ENCODE assay signal across 11 cellular contexts in the genomic region with DNA sequence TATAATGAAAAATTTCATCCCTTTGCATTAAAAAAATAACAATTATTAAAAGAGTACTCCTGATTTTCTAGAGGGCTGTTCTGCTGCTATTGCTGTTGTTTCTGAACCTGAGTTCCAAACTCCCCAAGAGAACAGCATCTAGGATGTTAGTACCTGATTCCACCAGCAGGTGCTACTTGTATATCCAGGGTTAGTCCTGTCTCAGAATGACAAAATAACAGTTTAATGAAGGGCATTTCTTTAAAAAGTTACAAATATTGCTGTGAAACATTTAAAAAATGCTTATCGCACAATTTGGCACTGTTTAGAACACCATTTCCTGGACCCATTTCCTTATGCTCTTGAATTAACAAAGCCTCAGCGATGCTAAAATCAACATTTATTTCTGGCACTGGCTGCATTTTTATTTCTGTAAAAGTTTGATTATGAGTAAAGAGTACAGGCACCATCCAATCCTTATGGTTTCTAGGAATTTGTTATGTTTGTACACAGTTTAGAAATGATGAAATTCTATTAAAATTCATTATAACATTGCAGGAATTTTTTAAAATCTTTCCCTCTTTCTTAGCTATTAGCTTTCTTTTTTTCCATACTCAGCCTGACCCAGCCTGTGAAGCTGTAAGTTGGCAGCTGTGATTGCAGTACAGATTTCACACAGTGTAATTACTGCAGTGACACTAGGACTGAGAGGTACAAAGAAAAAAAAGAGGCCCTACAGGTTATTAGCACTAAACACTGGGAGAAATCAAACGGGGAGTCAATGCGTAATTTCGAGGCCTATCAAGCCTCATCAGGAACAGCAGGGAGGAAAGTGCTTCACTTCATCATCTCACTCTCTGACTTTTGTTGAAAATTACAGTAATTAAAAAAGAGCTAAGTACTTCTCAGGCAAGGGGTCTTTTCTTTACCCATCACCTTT.
A peak's percentile ranks its signal among the peaks of the same experiment; 100 is the strongest.
DNase-seq lines count a peak whose midpoint lies in the region; ATAC-seq, FAIRE-seq and TF ChIP-seq lines count a peak whose summit lies in the region.
"Had no signal": no experiment of that assay in that cellular context is flagged by ENCODE, and none has a peak within 500 bp of the region (broad histone marks: within the 10 kb centered on the region; RNA-seq: fewer than 3 reads in every experiment).

No MANE protein-coding gene starts in this region.

- H3K4me2 ChIP-seq in MM.1S (ENCODE audit: low read depth, low read length) (no peak overlapping the region), GM12878 (ENCODE audit: control insufficient read depth, insufficient read depth) (no peak overlapping the region), neural progenitor cell (peak overlapping the region; percentile 16)

- H3K9me3 ChIP-seq in MM.1S (replicated peaks; ENCODE audit: insufficient read depth, low read length), result no peaks in the 10 kb centered on the region
- H3K9me3 ChIP-seq in GM12878 (replicated peaks; ENCODE audit: control insufficient read depth, insufficient read depth, low read length), result no peaks in the 10 kb centered on the region
- H3K9me3 ChIP-seq in neural progenitor cell (ENCODE audit: low read depth), result no peaks in the 10 kb centered on the region
- no peaks in the 10 kb centered on the region for H3K9me3 ChIP-seq in small intestine (ENCODE audit: control insufficient read depth, low read depth)
- no peaks in the 10 kb centered on the region for H3K9me3 ChIP-seq in adrenal gland (replicated peaks in 1 of 3)

- no peaks in the 10 kb centered on the region for H3K9me3 Mint-ChIP-seq in neural progenitor cell

- peak; percentile 15 for DNase-seq in MM.1S
- DNase-seq in GM12878 (ENCODE audit: low read depth, low spot score), result no peak
- peak; percentile 58 for DNase-seq in neural progenitor cell (ENCODE audit: low spot score)
- no peak for DNase-seq in small intestine
- no peak for DNase-seq in GM19240 (ENCODE audit: insufficient read length, low spot score)
- no peak for DNase-seq in SKM-1 (lab: John Stamatoyannopoulos, UW; ENCODE audit: unreplicated experiment)
- no peak for DNase-seq in adrenal gland
- DNase-seq: activated B cell treated with CpG ODN at 0.5 μM for 24 hours, midbrain had no signal

- no peak overlapping the region for H3K4me3 ChIP-seq in MM.1S (ENCODE audit: low read length)
- no peak overlapping the region for H3K4me3 ChIP-seq in GM12878
- H3K4me3 ChIP-seq in neural progenitor cell, result no peak overlapping the region
- no peak overlapping the region for H3K4me3 ChIP-seq in small intestine (ENCODE audit: low read depth in 1 of 2, low read length in 2 of 2)
- no peak overlapping the region for H3K4me3 ChIP-seq in adrenal gland

- POLR2A ChIA-PET in GM12878 (lab: Charles Lee), result no interaction called here

- SMC1A ChIA-PET in GM12878 (lab: Charles Lee; ENCODE audit: uncharacterized antibody, unreplicated experiment), result no interaction called here

- TF ChIP-seq RAD21 in GM12878 (IDR thresholded peaks at IDR 0.05; ENCODE audit: insufficient read depth, low read depth, low read length), result no peak

- TF ChIP-seq EP300 in GM12878 (IDR thresholded peaks at IDR 0.05; ENCODE audit: borderline replicate concordance in 1 of 2, control insufficient read depth in 1 of 2, low read depth in 2 of 2, low read length in 2 of 2), result no peak

- H3K4me3 Mint-ChIP-seq in neural progenitor cell, result no peak overlapping the region
- H3K4me3 Mint-ChIP-seq: activated B cell treated with CpG ODN at 0.5 μM for 24 hours had no signal

- H4K20me1 ChIP-seq in MM.1S (ENCODE audit: insufficient read depth, low read length) (no peaks in the 10 kb centered on the region), GM12878 (ENCODE audit: control insufficient read depth, insufficient read depth) (no peaks in the 10 kb centered on the region), neural progenitor cell (ENCODE audit: low read depth) (no peaks in the 10 kb centered on the region)

- 45% methylated on average over 5 of the region's 5 CpGs for WGBS in GM12878 (ENCODE audit: insufficient coverage, insufficient replicate concordance, low lambda C conversion rate, missing lambda C conversion rate)
- WGBS in small intestine, 3 donors, result 68 to 80% (median 71%) methylated on average over 5 of the region's 5 CpGs
- WGBS in adrenal gland, 4 donors, result 74 to 79% (median 75%) methylated on average over 5 of the region's 5 CpGs

- H3K36me3 ChIP-seq in MM.1S (replicated peaks; ENCODE audit: insufficient read depth, low read length) (no peaks in the 10 kb centered on the region), GM12878 (ENCODE audit: control insufficient read depth in 2 of 2, insufficient read depth in 2 of 2, low read length in 1 of 2) (no peaks in the 10 kb centered on the region), neural progenitor cell (no peaks in the 10 kb centered on the region), small intestine (ENCODE audit: control insufficient read depth in 2 of 2, insufficient read depth in 2 of 2, low read length in 2 of 2) (no peaks in the 10 kb centered on the region), adrenal gland (replicated peaks in 1 of 2) (no peaks in the 10 kb centered on the region)

- CTCF ChIA-PET in GM12878 (lab: Yijun Ruan, JAX), result no interaction called here

- H3K27ac Mint-ChIP-seq in neural progenitor cell, result no peak overlapping the region
- H3K27ac Mint-ChIP-seq: activated B cell treated with CpG ODN at 0.5 μM for 24 hours had no signal

- H3K9ac ChIP-seq in MM.1S (ENCODE audit: low read length), result no peak overlapping the region
- no peak overlapping the region for H3K9ac ChIP-seq in GM12878 (ENCODE audit: control insufficient read depth, insufficient read depth, low read length)
- H3K9ac ChIP-seq in neural progenitor cell, result no peak overlapping the region

- no peak overlapping the region for H2AFZ ChIP-seq in MM.1S (ENCODE audit: low read length)
- no peak overlapping the region for H2AFZ ChIP-seq in GM12878 (ENCODE audit: control insufficient read depth, low read depth, low read length)
- H2AFZ ChIP-seq in neural progenitor cell (replicated peaks), result peak overlapping the region; percentile 23

- H3K36me3 Mint-ChIP-seq in neural progenitor cell, result no peaks in the 10 kb centered on the region

- RAD21 ChIA-PET in GM12878 (lab: Charles Lee; ENCODE audit: unreplicated experiment), result no interaction called here

- H3K79me2 ChIP-seq in MM.1S (ENCODE audit: low read length), result no peaks in the 10 kb centered on the region
- H3K79me2 ChIP-seq in GM12878 (ENCODE audit: control insufficient read depth, insufficient read depth, low read length), result no peaks in the 10 kb centered on the region
- no peaks in the 10 kb centered on the region for H3K79me2 ChIP-seq in neural progenitor cell (ENCODE audit: low read depth)

- H3K27me3 ChIP-seq in MM.1S (replicated peaks; ENCODE audit: insufficient read depth, low read length) (no peaks in the 10 kb centered on the region), GM12878 (replicated peaks in 1 of 2; ENCODE audit: control insufficient read depth in 2 of 2, insufficient read depth in 2 of 2, low read length in 1 of 2) (no peaks in the 10 kb centered on the region), neural progenitor cell (no peaks in the 10 kb centered on the region), small intestine (ENCODE audit: control insufficient read depth in 2 of 2, insufficient read depth in 2 of 2, low read length in 2 of 2) (no peaks in the 10 kb centered on the region), adrenal gland (no peaks in the 10 kb centered on the region)

- BruUV-seq in GM12878 (replicated peaks; lab: Mats Ljungman, UMichigan), result no TSS peak

- H3K27ac ChIP-seq in MM.1S (ENCODE audit: low read length) (no peak overlapping the region), GM12878 (ENCODE audit: control insufficient read depth, insufficient read depth) (no peak overlapping the region), neural progenitor cell (peak overlapping the region; percentile 59), small intestine (ENCODE audit: low read depth in 1 of 2, low read length in 1 of 2) (no peak overlapping the region), adrenal gland (no peak overlapping the region)

- H3K4me1 Mint-ChIP-seq in neural progenitor cell, result peaks cover 19% of the 10 kb centered on the region
- H3K4me1 Mint-ChIP-seq: activated B cell treated with CpG ODN at 0.5 μM for 24 hours had no signal

- TF ChIP-seq POLR2A in GM12878 (IDR thresholded peaks at IDR 0.05; ENCODE audit: low read depth, low read length) (no peak), adrenal gland (IDR thresholded peaks at IDR 0.05) (no peak)

- intact Hi-C loops in GM12878 (cut with micrococcal nuclease; ENCODE audit: unreplicated experiment) (no loop called here), adrenal gland (cut with DNase I) (no loop called here)

- ATAC-seq in GM21367 (IDR thresholded peaks at IDR 0.05; ENCODE audit: unreplicated experiment), result peak; percentile 73
- peak; percentile 64; the same call in 2 of the 3 replicates for ATAC-seq in GM12878

- no peak for FAIRE-seq in GM12878 (lab: Jason Lieb, UNC)
- no peak for FAIRE-seq in small intestine (lab: Jason Lieb, UNC)
- FAIRE-seq: colon had no signal

- no peaks in the 10 kb centered on the region for H3F3A ChIP-seq in MM.1S (ENCODE audit: insufficient read depth, low read length)
- H3F3A ChIP-seq in neural progenitor cell (ENCODE audit: low read depth), result peaks cover 11% of the 10 kb centered on the region

- H3K9me2 ChIP-seq in MM.1S (replicated peaks; ENCODE audit: insufficient read depth, low read length), result no peaks in the 10 kb centered on the region

- no peaks in the 10 kb centered on the region for H3K27me3 Mint-ChIP-seq in neural progenitor cell (ENCODE audit: insufficient read depth, low read depth)
- H3K27me3 Mint-ChIP-seq: activated B cell treated with CpG ODN at 0.5 μM for 24 hours had no signal

- in situ Hi-C loops in GM12878 (cut with MboI), result no loop called here

- H3K4me1 ChIP-seq in MM.1S (ENCODE audit: low read length) (no peaks in the 10 kb centered on the region), GM12878 (ENCODE audit: control insufficient read depth, insufficient read depth, low read length) (no peaks in the 10 kb centered on the region), neural progenitor cell (peaks cover 16% of the 10 kb centered on the region), small intestine (ENCODE audit: control insufficient read depth in 2 of 2, insufficient read depth in 1 of 2, low read depth in 1 of 2, low read length in 1 of 2) (no peaks in the 10 kb centered on the region), adrenal gland (replicated peaks in 1 of 2) (no peaks in the 10 kb centered on the region)

- TF ChIP-seq CTCF in MM.1S (IDR thresholded peaks at IDR 0.05; ENCODE audit: low read length) (peak; percentile 40), GM12878 (IDR thresholded peaks at IDR 0.05 in 2 of 3, conservative IDR thresholded peaks at IDR 0.05 in 1 of 3; ENCODE audit: control insufficient read depth in 2 of 3, extremely low read depth in 1 of 3, insufficient read depth in 1 of 3, low read depth in 3 of 3, low read length in 3 of 3) (peak in 2 of 3 experiments; percentile 37 to 48; a peak in 3 of 6 replicates), neural progenitor cell (IDR thresholded peaks at IDR 0.05) (peak; percentile 67), adrenal gland (IDR thresholded peaks at IDR 0.05) (peak in 2 of 6 experiments; percentile 6 to 26)

Comparison
In these comparisons a context has a peak if more than half of its experiments do, and no peak if none do; other contexts are left out.
1. DNase-seq: peak in MM.1S (single experiment) and neural progenitor cell (single experiment); none in GM12878 (single experiment), small intestine (single experiment), GM19240 (single experiment), SKM-1 (single experiment) and adrenal gland (0 of 7).